Comparison of ENCODE assay signal across 1 cellular context in the genomic region with DNA sequence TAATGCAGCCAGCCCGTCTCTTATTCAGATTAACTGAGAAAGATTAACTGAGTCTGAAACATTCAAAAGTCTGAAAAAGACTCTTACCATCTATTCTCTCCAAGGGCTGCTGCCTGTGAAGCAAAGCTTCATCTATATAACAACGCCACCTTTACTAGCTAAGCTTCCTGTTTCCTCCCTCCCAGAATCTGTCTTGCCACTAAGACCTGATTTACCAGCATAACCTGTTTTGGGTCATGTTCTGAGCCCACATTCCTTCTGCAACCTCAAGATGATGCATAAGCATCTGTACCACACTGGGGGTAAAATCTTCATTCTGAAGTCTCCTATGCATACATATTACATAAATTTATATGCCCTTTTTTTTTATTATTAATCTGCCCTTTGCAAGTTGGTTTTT.
TF ChIP-seq lines count a peak whose summit lies in the region.

No MANE protein-coding gene starts in this region.

TF ChIP-seq in HCT116, 20 proteins besides CTCF, POLR2A, EP300 and RAD21:
- TF ChIP-seq ZNF274 (IDR thresholded peaks at IDR 0.05; ENCODE audit: low read depth, low read length) (no peak), SIN3A (IDR thresholded peaks at IDR 0.05; ENCODE audit: low read depth) (no peak), SRF (IDR thresholded peaks at IDR 0.05; ENCODE audit: low read depth) (no peak), ZFX (IDR thresholded peaks at IDR 0.05) (no peak), CBX3 (IDR thresholded peaks at IDR 0.05; ENCODE audit: low read depth) (no peak), SP1 (IDR thresholded peaks at IDR 0.05; ENCODE audit: low read depth) (peak; percentile 47; the same call in 1 of the 2 replicates), TCF7L2 (IDR thresholded peaks at IDR 0.05; ENCODE audit: borderline replicate concordance, extremely low read depth, insufficient read depth, insufficient read length) (no peak), ZBTB33 (IDR thresholded peaks at IDR 0.05; ENCODE audit: extremely low read depth, insufficient replicate concordance, low read length) (no peak), ELF1 (IDR thresholded peaks at IDR 0.05; ENCODE audit: borderline replicate concordance, low read depth) (0 out of 2 replicates have a peak, but pooled peaks have one; percentile 16), JUND (IDR thresholded peaks at IDR 0.05) (0 out of 2 replicates have a peak, but pooled peaks have one; percentile 19), CEBPB (IDR thresholded peaks at IDR 0.05; ENCODE audit: low read depth) (no peak), EGR1 (IDR thresholded peaks at IDR 0.05; ENCODE audit: low read depth) (no peak), MAX (IDR thresholded peaks at IDR 0.05) (no peak)
- TF ChIP-seq, protein P1, sequence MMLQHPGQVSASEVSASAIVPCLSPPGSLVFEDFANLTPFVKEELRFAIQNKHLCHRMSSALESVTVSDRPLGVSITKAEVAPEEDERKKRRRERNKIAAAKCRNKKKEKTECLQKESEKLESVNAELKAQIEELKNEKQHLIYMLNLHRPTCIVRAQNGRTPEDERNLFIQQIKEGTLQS (IDR thresholded peaks at IDR 0.05) = no peak
